1 cellular context compared by ENCODE assay signal in genomic region chr6:31702819-31703716, GRCh38.
TF ChIP-seq lines count a peak whose summit lies in the region.

Gene ABHD16A, minus strand, starts transcription at chr6:31703324. Its CDS starts 43 bp downstream, at chr6:31703281.

TF ChIP-seq in K562, 482 proteins besides CTCF, POLR2A, EP300 and RAD21 (continued from another document and continues in another):
- TF ChIP-seq PRDM10 (IDR thresholded peaks at IDR 0.05; ENCODE audit: partially characterized antibody) (peak; percentile 99), POLR3A (IDR thresholded peaks at IDR 0.05; ENCODE audit: borderline replicate concordance, extremely low read depth, insufficient read depth, insufficient read length) (no peak), TOE1 (IDR thresholded peaks at IDR 0.05; ENCODE audit: borderline replicate concordance) (peak; percentile 92), TOE1 (CRISPR knock-in tag; IDR thresholded peaks at IDR 0.05; ENCODE audit: borderline replicate concordance, low read depth) (no peak; the same call in 1 of the 2 replicates), ZNF318 (IDR thresholded peaks at IDR 0.05; ENCODE audit: borderline replicate concordance in 1 of 2, low read depth in 1 of 2) (peak in 1 of 2 experiments; percentile 45; a peak in 1 of 4 replicates), ZBTB43 (CRISPR knock-in tag; IDR thresholded peaks at IDR 0.05) (no peak; the same call in 1 of the 2 replicates), RFX7 (CRISPR knock-in tag; IDR thresholded peaks at IDR 0.05) (no peak), ZNF436 (CRISPR knock-in tag; IDR thresholded peaks at IDR 0.05) (no peak; the same call in 1 of the 2 replicates), ZNF174 (CRISPR knock-in tag; IDR thresholded peaks at IDR 0.05) (no peak), IRF2 (CRISPR knock-in tag; IDR thresholded peaks at IDR 0.05) (no peak), TCFL5 (CRISPR knock-in tag; conservative IDR thresholded peaks at IDR 0.05) (no peak; the same call in 1 of the 2 replicates), ZNF445 (CRISPR knock-in tag; IDR thresholded peaks at IDR 0.05; ENCODE audit: low read depth) (no peak; the same call in 1 of the 2 replicates), EGR1 (conservative IDR thresholded peaks at IDR 0.05) (peak; percentile 39), MECOM (CRISPR knock-in tag; IDR thresholded peaks at IDR 0.05) (no peak), ZNF124 (CRISPR knock-in tag; IDR thresholded peaks at IDR 0.05) (no peak), MTF1 (CRISPR knock-in tag; IDR thresholded peaks at IDR 0.05; ENCODE audit: borderline replicate concordance) (no peak), RERE (CRISPR knock-in tag; IDR thresholded peaks at IDR 0.05; ENCODE audit: borderline replicate concordance) (no peak), SIX5 (IDR thresholded peaks at IDR 0.05; ENCODE audit: borderline replicate concordance in 1 of 2, insufficient read depth in 1 of 2, low read depth in 1 of 2, low read length in 2 of 2) (peak; percentile 30 to 49; a peak in 2 of 4 replicates), CREM (IDR thresholded peaks at IDR 0.05; ENCODE audit: low read depth) (peak; percentile 97), JUNB (CRISPR knock-in tag; conservative IDR thresholded peaks at IDR 0.05) (no peak), ETV1 (tag; conservative IDR thresholded peaks at IDR 0.05; ENCODE audit: low read depth) (peak; percentile 87), RNF2 (IDR thresholded peaks at IDR 0.05) (peak; percentile 77), USF1 (CRISPR knock-in tag; IDR thresholded peaks at IDR 0.05) (no peak; the same call in 1 of the 2 replicates), HEY1 (CRISPR knock-in tag; IDR thresholded peaks at IDR 0.05; ENCODE audit: borderline replicate concordance) (no peak; the same call in 1 of the 2 replicates), MTA1 (IDR thresholded peaks at IDR 0.05; ENCODE audit: borderline replicate concordance) (peak; percentile 71), TBL1XR1 (IDR thresholded peaks at IDR 0.05; ENCODE audit: low read length in 2 of 2) (peak; percentile 78 to 88), ZNF644 (tag; IDR thresholded peaks at IDR 0.05; ENCODE audit: low read depth) (0 out of 2 replicates have a peak, but pooled peaks have one; percentile 40), ARHGAP35 (IDR thresholded peaks at IDR 0.05; ENCODE audit: partially characterized antibody) (peak; percentile 7), ATF2 (CRISPR knock-in tag; IDR thresholded peaks at IDR 0.05) (0 out of 2 replicates have a peak, but pooled peaks have one; percentile 43), ADNP (tag; IDR thresholded peaks at IDR 0.05) (no peak), CREBBP (IDR thresholded peaks at IDR 0.05; ENCODE audit: low read depth, low read length) (no peak), RBM34 (IDR thresholded peaks at IDR 0.05; ENCODE audit: borderline replicate concordance, insufficient read depth, low read length) (no peak), ZNF408 (CRISPR knock-in tag; IDR thresholded peaks at IDR 0.05; ENCODE audit: low read depth) (no peak), RNF219 (CRISPR knock-in tag; IDR thresholded peaks at IDR 0.05) (no peak), EWSR1 (IDR thresholded peaks at IDR 0.05; ENCODE audit: borderline replicate concordance, low read depth, partially characterized antibody) (no peak)
